In the genomic region with DNA sequence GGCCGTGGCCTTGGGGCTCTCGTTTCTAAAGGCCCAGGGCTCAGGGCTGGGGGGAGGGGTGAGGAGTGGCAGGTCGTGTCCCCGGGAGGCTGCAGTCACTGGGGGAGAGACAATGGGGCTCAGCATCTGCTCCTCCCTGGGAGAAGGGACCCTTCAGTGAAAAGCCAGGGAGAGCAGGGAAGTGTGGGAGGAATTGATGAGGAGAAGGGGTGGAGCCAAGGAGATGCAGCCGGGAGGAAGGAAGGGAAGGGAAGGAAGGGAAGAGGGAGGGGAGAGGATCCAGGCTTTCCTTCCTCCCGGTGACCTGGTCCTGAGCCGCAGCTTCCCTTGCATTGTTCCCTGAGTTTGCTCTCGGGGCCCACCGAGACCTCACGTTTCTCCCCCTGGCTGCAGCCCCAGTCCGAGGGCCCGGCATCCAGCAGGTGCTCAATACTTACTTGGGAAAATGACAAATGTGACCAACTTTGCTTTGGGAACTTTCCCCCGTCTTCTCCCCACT, we compare ENCODE assay signal across 8 cellular contexts. TPM values are rescaled to one million over a fixed set of nuclear protein-coding genes. Genes with fewer than 3 reads are reported as not detected.
DNase-seq lines count a peak whose midpoint lies in the region; ATAC-seq and TF ChIP-seq lines count a peak whose summit lies in the region.

No MANE protein-coding gene starts in this region.

- ATAC-seq in body of pancreas, result peak; percentile 14
- ATAC-seq in stimulated activated naive B cell treated with anti-CD40 and anti-IgM and Interleukin-4, amounts not matched to agents 10 μg/mL and 1 μg/mL and 100 μg/mL, for 72 hours (replicated peaks), result no peak
- ATAC-seq in HG03196 (IDR thresholded peaks at IDR 0.05; ENCODE audit: unreplicated experiment), result no peak

- H3K4me3 ChIP-seq in body of pancreas (peak overlapping the region in 1 of 2 donors; percentile 8), iPS-18c (ENCODE audit: insufficient read depth, low read depth, low read length) (peak overlapping the region; percentile 61)

- 15 to 26% methylated on average over 11 to 13 of the region's 13 CpGs for WGBS in body of pancreas, 2 donors

- H3K9me3 ChIP-seq in body of pancreas (no peaks in the 10 kb centered on the region), iPS-18c (ENCODE audit: control insufficient read depth, insufficient read depth, low read length) (no peaks in the 10 kb centered on the region)

- intact Hi-C loops in body of pancreas (cut with DNase I), result no loop called here

- no peaks in the 10 kb centered on the region for H3K9me3 Mint-ChIP-seq in HFFc6
- H3K9me3 Mint-ChIP-seq in stimulated activated naive B cell treated with anti-CD40 and anti-IgM and Interleukin-4, amounts not matched to agents 10 μg/mL and 1 μg/mL and 100 μg/mL, for 72 hours, result no peaks in the 10 kb centered on the region

- H3K4me1 ChIP-seq in body of pancreas, result peaks cover 67% of the 10 kb centered on the region

- TF ChIP-seq CTCF in HFFc6 (IDR thresholded peaks at IDR 0.05) (no peak), body of pancreas (IDR thresholded peaks at IDR 0.05) (peak in 1 of 7 experiments; percentile 4)

- H3K4me3 Mint-ChIP-seq in HFFc6, result peak overlapping the region; percentile 86
- peak overlapping the region in 1 of 2 donors; percentile 39 for H3K4me3 Mint-ChIP-seq in stimulated activated naive B cell treated with anti-CD40 and anti-IgM and Interleukin-4, amounts not matched to agents 10 μg/mL and 1 μg/mL and 100 μg/mL, for 72 hours

- H3K36me3 ChIP-seq in body of pancreas (replicated peaks in 1 of 2; ENCODE audit: insufficient read depth in 1 of 2, low read depth in 2 of 2), result no peaks in the 10 kb centered on the region

- peaks cover 4% of the 10 kb centered on the region; the same call in 1 of the 2 replicates for H3K27me3 Mint-ChIP-seq in HFFc6 (ENCODE audit: insufficient read depth)
- no peaks in the 10 kb centered on the region for H3K27me3 Mint-ChIP-seq in stimulated activated naive B cell treated with anti-CD40 and anti-IgM and Interleukin-4, amounts not matched to agents 10 μg/mL and 1 μg/mL and 100 μg/mL, for 72 hours

- H3K27ac ChIP-seq in body of pancreas, result peak overlapping the region; percentile 95 to 99 (median 96)

- peaks cover 46% of the 10 kb centered on the region for H3K4me1 Mint-ChIP-seq in HFFc6 (ENCODE audit: low read depth)
- H3K4me1 Mint-ChIP-seq in stimulated activated naive B cell treated with anti-CD40 and anti-IgM and Interleukin-4, amounts not matched to agents 10 μg/mL and 1 μg/mL and 100 μg/mL, for 72 hours, result peaks cover 22 to 48% of the 10 kb centered on the region in 2 donors

- peak; percentile 36 to 70 (median 52) for TF ChIP-seq POLR2A in body of pancreas (IDR thresholded peaks at IDR 0.05)

- H3K27ac Mint-ChIP-seq in HFFc6, result peak overlapping the region; percentile 79
- peak overlapping the region; percentile 6 for H3K27ac Mint-ChIP-seq in stimulated activated naive B cell treated with anti-CD40 and anti-IgM and Interleukin-4, amounts not matched to agents 10 μg/mL and 1 μg/mL and 100 μg/mL, for 72 hours

- no peaks in the 10 kb centered on the region for H3K27me3 ChIP-seq in body of pancreas

- no peaks in the 10 kb centered on the region for H3K36me3 Mint-ChIP-seq in HFFc6 (ENCODE audit: low read depth)
- peaks cover 9 to 23% of the 10 kb centered on the region in 2 donors for H3K36me3 Mint-ChIP-seq in stimulated activated naive B cell treated with anti-CD40 and anti-IgM and Interleukin-4, amounts not matched to agents 10 μg/mL and 1 μg/mL and 100 μg/mL, for 72 hours

- DNase-seq in HFFc6 (peak; percentile 6), body of pancreas (peak; percentile 60 to 79 (median 74)), cortex of kidney (lab: John Stamatoyannopoulos, UW) (no peak)
- DNase-seq in stimulated activated naive B cell treated with anti-CD40 and anti-IgM and Interleukin-4, amounts not matched to agents 10 μg/mL and 1 μg/mL and 100 μg/mL, for 72 hours, result no peak
- no peak for DNase-seq in activated effector memory CD4-positive, alpha-beta T cell treated with anti-CD3 and anti-CD28 coated beads, Interleukin-2, amount 50 U/mL, for 16 hours
- DNase-seq in activated CD4-positive, CD25-positive, alpha-beta regulatory T cell treated with anti-CD3 and anti-CD28 coated beads, Interleukin-2, amount 50 U/mL, for 72 hours, result no peak

RNA-seq across cellular contexts. Expression of gene ZNF710, which starts 1.4 kb away (rescaled TPM):
- 10 to 100 TPM; 17.6 to 23.3 (median 20.3) TPM for total RNA-seq in HFFc6 (2021; fragmentation: NEBNext Ultra II Directional; extraction: Animal tissue kit (Norgen Biotek cat#: 25700))
- 10 to 100 TPM; 18.1 to 34.5 TPM for total RNA-seq in body of pancreas

Comparison
In these comparisons a context has a peak if more than half of its experiments do, and no peak if none do; other contexts are left out.
1. DNase-seq: peak in HFFc6 (single experiment) and body of pancreas (4 of 4); none in stimulated activated naive B cell treated with anti-CD40 and anti-IgM and Interleukin-4, amounts not matched to agents 10 μg/mL and 1 μg/mL and 100 μg/mL, for 72 hours (single experiment), cortex of kidney (single experiment), activated effector memory CD4-positive, alpha-beta T cell treated with anti-CD3 and anti-CD28 coated beads, Interleukin-2, amount 50 U/mL, for 16 hours (single experiment) and activated CD4-positive, CD25-positive, alpha-beta regulatory T cell treated with anti-CD3 and anti-CD28 coated beads, Interleukin-2, amount 50 U/mL, for 72 hours (single experiment).